Comparison of ENCODE assay signal across 8 cellular contexts in the genomic region with DNA sequence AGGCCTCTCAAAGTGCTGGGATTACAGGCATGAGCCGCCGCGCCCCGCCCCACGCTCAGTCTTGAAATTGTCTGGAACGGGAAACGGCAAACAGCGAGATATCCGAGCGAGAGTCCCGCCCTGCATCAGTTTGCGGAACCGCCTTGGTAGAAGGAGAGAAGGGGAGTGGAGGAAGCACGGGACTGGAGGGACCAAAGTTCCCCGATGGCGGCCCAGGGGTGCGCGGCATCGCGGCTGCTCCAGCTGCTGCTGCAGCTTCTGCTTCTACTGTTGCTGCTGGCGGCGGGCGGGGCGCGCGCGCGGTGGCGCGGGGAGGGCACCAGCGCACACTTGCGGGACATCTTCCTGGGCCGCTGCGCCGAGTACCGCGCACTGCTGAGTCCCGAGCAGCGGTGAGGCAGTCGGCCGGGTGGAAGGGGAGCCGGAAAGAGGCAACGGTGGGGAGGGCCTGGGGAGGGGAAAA. TPM values are rescaled to one million over a fixed set of nuclear protein-coding genes. Genes with fewer than 3 reads are reported as not detected.
DNase-seq lines count a peak whose midpoint lies in the region; ATAC-seq, FAIRE-seq and TF ChIP-seq lines count a peak whose summit lies in the region.

A gene with protein sequence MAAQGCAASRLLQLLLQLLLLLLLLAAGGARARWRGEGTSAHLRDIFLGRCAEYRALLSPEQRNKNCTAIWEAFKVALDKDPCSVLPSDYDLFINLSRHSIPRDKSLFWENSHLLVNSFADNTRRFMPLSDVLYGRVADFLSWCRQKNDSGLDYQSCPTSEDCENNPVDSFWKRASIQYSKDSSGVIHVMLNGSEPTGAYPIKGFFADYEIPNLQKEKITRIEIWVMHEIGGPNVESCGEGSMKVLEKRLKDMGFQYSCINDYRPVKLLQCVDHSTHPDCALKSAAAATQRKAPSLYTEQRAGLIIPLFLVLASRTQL (plus strand): TSS at position 125 of the 463 bp plus-strand sequence. CDS start 80 bp downstream, at position 205.

- H3K27me3 ChIP-seq in gastroesophageal sphincter: no peaks in the 10 kb centered on the region
- no peaks in the 10 kb centered on the region for H3K27me3 ChIP-seq in pancreas
- H3K27me3 ChIP-seq in tibial nerve: no peaks in the 10 kb centered on the region

- peak within 1 kb of the TSS; percentile 65 for H3K4me3 ChIP-seq in AG10803 (ENCODE audit: low read length)
- H3K4me3 ChIP-seq in gastroesophageal sphincter: peak within 1 kb of the TSS; percentile 27 to 56
- H3K4me3 ChIP-seq in pancreas: peak within 1 kb of the TSS; percentile 16 to 48 (median 28)
- H3K4me3 ChIP-seq in tibial nerve: peak within 1 kb of the TSS; percentile 32 to 64 (median 45)

- peak; percentile 73 for ATAC-seq in GM21723 (IDR thresholded peaks at IDR 0.05; ENCODE audit: unreplicated experiment)
- peak; percentile 82 for ATAC-seq in gastroesophageal sphincter
- ATAC-seq in pancreas: peak; percentile 58 to 89 (median 86)

- TF ChIP-seq CTCF in AG10803 (conservative IDR thresholded peaks at IDR 0.05; ENCODE audit: low read length) (no peak), gastroesophageal sphincter (IDR thresholded peaks at IDR 0.05) (no peak), pancreas (IDR thresholded peaks at IDR 0.05) (no peak), tibial nerve (IDR thresholded peaks at IDR 0.05) (no peak)

- intact Hi-C loops in pancreas (cut with DNase I): no loop called here

- TF ChIP-seq POLR2A in gastroesophageal sphincter (IDR thresholded peaks at IDR 0.05) (no peak), tibial nerve (IDR thresholded peaks at IDR 0.05) (no peak)

- H3K36me3 ChIP-seq in gastroesophageal sphincter (no peaks in the 10 kb centered on the region), pancreas (no peaks in the 10 kb centered on the region), tibial nerve (no peaks in the 10 kb centered on the region)

- TF ChIP-seq EP300 in gastroesophageal sphincter (IDR thresholded peaks at IDR 0.05) (no peak), tibial nerve (IDR thresholded peaks at IDR 0.05) (peak in 1 of 2 donors; percentile 42)

- FAIRE-seq in pancreas (lab: Jason Lieb, UNC): no peak

- WGBS in gastroesophageal sphincter (ENCODE audit: low coverage in 1 of 2), 2 donors: 0 to 2% methylated on average over 1 to 19 of the region's 43 CpGs
- WGBS in pancreas, 2 donors: 3 to 4% methylated on average over 41 to 43 of the region's 43 CpGs
- WGBS in tibial nerve, 2 donors: 1 to 3% methylated on average over 36 to 43 of the region's 43 CpGs

- peaks cover 0 to 13% (median 0%) of the 10 kb centered on the region in 3 donors for H3K4me1 ChIP-seq in gastroesophageal sphincter
- H3K4me1 ChIP-seq in pancreas: no peaks in the 10 kb centered on the region
- peaks cover 0 to 27% (median 4%) of the 10 kb centered on the region in 4 donors for H3K4me1 ChIP-seq in tibial nerve

- DNase-seq in AG10803 (ENCODE audit: low read depth): peak; percentile 53
- DNase-seq in OCI-M1 (lab: John Stamatoyannopoulos, UW): peak; percentile 28
- peak; percentile 22 for DNase-seq in activated gamma-delta T cell treated with anti-CD3 and anti-CD28 coated beads, Interleukin-2, amount 50 U/mL, for 16 hours (ENCODE audit: low read depth)
- peak; percentile 5 to 72 (median 43) for DNase-seq in pancreas
- DNase-seq in tibial nerve (ENCODE audit: low spot score in 2 of 2): peak; percentile 22 to 60
- DNase-seq in NCI-H1417 (lab: John Stamatoyannopoulos, UW): no peak

- no peaks in the 10 kb centered on the region for H3K9me3 ChIP-seq in gastroesophageal sphincter
- H3K9me3 ChIP-seq in pancreas: no peaks in the 10 kb centered on the region
- no peaks in the 10 kb centered on the region for H3K9me3 ChIP-seq in tibial nerve

- H3K27ac ChIP-seq in gastroesophageal sphincter (peak within 1 kb of the TSS in 3 of 4 donors; percentile 34 to 67 (median 41)), pancreas (no peak within 1 kb of the TSS), tibial nerve (peak within 1 kb of the TSS; percentile 53 to 80 (median 68))

RNA-seq across cellular contexts. Expression of the gene that starts here (rescaled TPM):
- total RNA-seq in gastroesophageal sphincter: 1 to 10 TPM in 3 of 4 donors, under 1 TPM in 1; 0.62 to 9.3 (median 3.3) TPM
- 1 to 10 TPM in 2 of 6 donors, under 1 TPM in 4; 0.24 to 2.8 (median 0.41) TPM for total RNA-seq in pancreas
- polyA plus RNA-seq in pancreas: under 1 TPM; 0.49 to 0.63 TPM
- total RNA-seq in tibial nerve: 10 to 100 TPM in 3 of 4 donors, 1 to 10 TPM in 1; 7.3 to 21.0 (median 11.9) TPM

Comparison
In these comparisons a context has a peak if more than half of its experiments do, and no peak if none do; other contexts are left out.
1. DNase-seq: peak in AG10803 (single experiment), OCI-M1 (single experiment), activated gamma-delta T cell treated with anti-CD3 and anti-CD28 coated beads, Interleukin-2, amount 50 U/mL, for 16 hours (single experiment), pancreas (6 of 6) and tibial nerve (2 of 2); none in NCI-H1417 (0 of 3).
2. H3K27ac ChIP-seq: peak in gastroesophageal sphincter (3 of 4) and tibial nerve (4 of 4); none in pancreas (0 of 4).
3. Peak in every context shown above with its lines, with median percentiles within 50 percentile points of each other: H3K4me3 ChIP-seq and ATAC-seq.